Comparison of ENCODE assay signal across 16 cellular contexts in genomic region chr15:79674124-79674465, GRCh38.
A peak's percentile ranks its signal among the peaks of the same experiment; 100 is the strongest.
DNase-seq lines count a peak whose midpoint lies in the region; ATAC-seq, FAIRE-seq and TF ChIP-seq lines count a peak whose summit lies in the region.
"Had no signal": no experiment of that assay in that cellular context is flagged by ENCODE, and none has a peak within 500 bp of the region (broad histone marks: within the 10 kb centered on the region; RNA-seq: fewer than 3 reads in every experiment).

No MANE protein-coding gene starts in this region.

- H3K4me2 ChIP-seq in A549 (no peak overlapping the region; the same call in 2 of the 3 replicates), GM23338 (peak overlapping the region; percentile 50)

- POLR2A ChIA-PET in A549 (lab: Yijun Ruan, JAX) = no interaction called here

- H3K4me3 Mint-ChIP-seq in GM23338 = no peak overlapping the region
- H3K4me3 Mint-ChIP-seq: CD14-positive monocyte had no signal

- TF ChIP-seq RAD21 in A549 (conservative IDR thresholded peaks at IDR 0.05 in 1 of 2, IDR thresholded peaks at IDR 0.05 in 1 of 2) = no peak

- H3K9me3 ChIP-seq in A549 = no peaks in the 10 kb centered on the region; the same call in 2 of the 3 replicates
- no peaks in the 10 kb centered on the region for H3K9me3 ChIP-seq in RWPE2 (ENCODE audit: severe bottlenecking)
- no peaks in the 10 kb centered on the region for H3K9me3 ChIP-seq in psoas muscle
- no peaks in the 10 kb centered on the region for H3K9me3 ChIP-seq in colonic mucosa

- H3K9me3 Mint-ChIP-seq in GM23338 = peaks cover 3% of the 10 kb centered on the region; the same call in 1 of the 3 replicates

- no peak overlapping the region for H2AFZ ChIP-seq in GM23338

- TF ChIP-seq CTCF in A549 (IDR thresholded peaks at IDR 0.05) (no peak), GM23338 (conservative IDR thresholded peaks at IDR 0.05; ENCODE audit: low read depth in 2 of 2) (no peak), RWPE2 (IDR thresholded peaks at IDR 0.05; ENCODE audit: poor library complexity, severe bottlenecking) (no peak), foreskin keratinocyte (conservative IDR thresholded peaks at IDR 0.05) (peak; percentile 17), psoas muscle (IDR thresholded peaks at IDR 0.05) (no peak), colonic mucosa (IDR thresholded peaks at IDR 0.05) (no peak)

- 53% methylated on average over 2 of the region's 2 CpGs for WGBS in A549 (ENCODE audit: missing lambda C conversion rate)
- WGBS in psoas muscle, 3 donors = 40 to 55% (median 46%) methylated on average over 2 of the region's 2 CpGs

- no peak overlapping the region for H3K9ac ChIP-seq in colonic mucosa (ENCODE audit: low read depth in 2 of 2, low read length in 2 of 2)

- no peak for TF ChIP-seq POLR2A in A549 (IDR thresholded peaks at IDR 0.05; ENCODE audit: low read length)

- H3K9me2 ChIP-seq in GM23338 (ENCODE audit: insufficient read depth) = no peaks in the 10 kb centered on the region; the same call in 1 of the 2 replicates

- peak in 1 of 2 experiments; percentile 26; a peak in 1 of 6 replicates for ATAC-seq in A549
- ATAC-seq in GM23338 = no peak
- no peak; the same call in 2 of the 3 replicates for ATAC-seq in RWPE2 (ENCODE audit: low read depth)
- ATAC-seq in foreskin keratinocyte = peak; percentile 69
- ATAC-seq in psoas muscle = no peak
- ATAC-seq in GM21619 (IDR thresholded peaks at IDR 0.05; ENCODE audit: unreplicated experiment) = no peak

- H3K27me3 Mint-ChIP-seq in GM23338 (ENCODE audit: insufficient read depth, low read depth, poor library complexity) = peaks cover 4% of the 10 kb centered on the region

- no peaks in the 10 kb centered on the region for H3K27me3 ChIP-seq in GM23338 (ENCODE audit: insufficient read depth)
- H3K27me3 ChIP-seq in RWPE2 (ENCODE audit: insufficient read depth, poor library complexity, severe bottlenecking) = no peaks in the 10 kb centered on the region
- no peaks in the 10 kb centered on the region for H3K27me3 ChIP-seq in foreskin keratinocyte
- peaks cover 0 to 4% (median 4%) of the 10 kb centered on the region in 3 donors for H3K27me3 ChIP-seq in psoas muscle (ENCODE audit: insufficient read depth in 3 of 3, low read length in 2 of 3)
- no peaks in the 10 kb centered on the region for H3K27me3 ChIP-seq in colonic mucosa

- no peaks in the 10 kb centered on the region for H3K36me3 Mint-ChIP-seq in GM23338 (ENCODE audit: low read depth)
- H3K36me3 Mint-ChIP-seq: CD14-positive monocyte had no signal

- H3K36me3 ChIP-seq in GM23338 (ENCODE audit: insufficient read depth) (no peaks in the 10 kb centered on the region), RWPE2 (ENCODE audit: low read depth) (no peaks in the 10 kb centered on the region), psoas muscle (ENCODE audit: insufficient read depth in 1 of 2, low read depth in 1 of 2) (no peaks in the 10 kb centered on the region), colonic mucosa (no peaks in the 10 kb centered on the region)

- peak overlapping the region; percentile 52 to 76; a peak in 5 of 6 replicates for H3K27ac ChIP-seq in A549
- no peak overlapping the region for H3K27ac ChIP-seq in GM23338 (ENCODE audit: low read depth)
- H3K27ac ChIP-seq in RWPE2 (ENCODE audit: poor library complexity, severe bottlenecking) = peak overlapping the region; percentile 36
- no peak overlapping the region for H3K27ac ChIP-seq in foreskin keratinocyte
- H3K27ac ChIP-seq in psoas muscle = no peak overlapping the region
- H3K27ac ChIP-seq in colonic mucosa = no peak overlapping the region
- H3K27ac ChIP-seq: SK-N-MC had no signal

- H3K4me3 ChIP-seq in A549 (no peak overlapping the region), GM23338 (no peak overlapping the region), RWPE2 (ENCODE audit: severe bottlenecking) (no peak overlapping the region), psoas muscle (no peak overlapping the region), colonic mucosa (no peak overlapping the region)
- H3K4me3 ChIP-seq: SK-N-MC had no signal

- H3K27ac Mint-ChIP-seq in GM23338 = no peak overlapping the region

- H3F3A ChIP-seq in GM23338 (replicated peaks; ENCODE audit: low read depth) = no peaks in the 10 kb centered on the region

- peaks cover 17% of the 10 kb centered on the region for H3K4me1 ChIP-seq in A549
- H3K4me1 ChIP-seq in GM23338 (ENCODE audit: insufficient read depth) = peaks cover 28% of the 10 kb centered on the region
- H3K4me1 ChIP-seq in RWPE2 (ENCODE audit: insufficient read depth, poor library complexity, severe bottlenecking) = peaks cover 14% of the 10 kb centered on the region
- peaks cover 17% of the 10 kb centered on the region for H3K4me1 ChIP-seq in foreskin keratinocyte
- H3K4me1 ChIP-seq in psoas muscle = no peaks in the 10 kb centered on the region
- no peaks in the 10 kb centered on the region for H3K4me1 ChIP-seq in colonic mucosa

- no peaks in the 10 kb centered on the region for H3K79me2 ChIP-seq in GM23338 (replicated peaks; ENCODE audit: insufficient read depth)

- no peak for DNase-seq in A549 (ENCODE audit: low read depth in 1 of 2, low spot score in 1 of 2)
- DNase-seq in GM23338 (ENCODE audit: low spot score) = no peak
- DNase-seq in RWPE2 (ENCODE audit: low spot score) = no peak
- DNase-seq in foreskin keratinocyte = peak; percentile 52 to 66
- DNase-seq in psoas muscle = no peak
- no peak for DNase-seq in colonic mucosa
- DNase-seq in cerebellum (ENCODE audit: low spot score) = no peak
- DNase-seq: DMS53; KG1; NCI-H1092; NCI-H1694; NCI-H69; NK-92 treated with Interleukin-12 subunit alpha and Interleukin-12 subunit beta, amount 100 ng/mL, for 24 hours had no signal

- FAIRE-seq in A549 (lab: Jason Lieb, UNC) = peak; percentile 28

- intact Hi-C loops in psoas muscle (cut with DNase I) = no loop called here
- intact Hi-C loops in colonic mucosa (cut with DNase I) = no loop called here

- H4K20me1 ChIP-seq in GM23338 (replicated peaks; ENCODE audit: insufficient read depth) = no peaks in the 10 kb centered on the region

- CTCF ChIA-PET in A549 (lab: Yijun Ruan, JAX) = interaction anchor here (1.9 to 2.0 kb wide), 2 partner anchors 33 to 293 kb away, joined by 4 read pairs; no protein-coding TSS in a partner anchor

- TF ChIP-seq EP300 in A549 (IDR thresholded peaks at IDR 0.05) = no peak

- H3K4me1 Mint-ChIP-seq in GM23338 = peaks cover 35% of the 10 kb centered on the region
- H3K4me1 Mint-ChIP-seq: CD14-positive monocyte had no signal

TF ChIP-seq in A549, 52 proteins besides CTCF, POLR2A, EP300 and RAD21:
- TF ChIP-seq JUN (IDR thresholded peaks at IDR 0.05) = no peak

TF ChIP-seq in GM23338, 12 proteins besides CTCF, POLR2A, EP300 and RAD21 (continues in another document):
- TF ChIP-seq ZNF331 (CRISPR knock-in tag; IDR thresholded peaks at IDR 0.05; ENCODE audit: low read depth) = no peak
- no peak for TF ChIP-seq EZH2phosphoT487 (IDR thresholded peaks at IDR 0.05; ENCODE audit: unreplicated experiment)
- no peak for TF ChIP-seq ZNF114 (CRISPR knock-in tag; IDR thresholded peaks at IDR 0.05)
- TF ChIP-seq STAT1 (IDR thresholded peaks at IDR 0.05; ENCODE audit: unreplicated experiment) = no peak
- TF ChIP-seq EZH2 (IDR thresholded peaks at IDR 0.05; ENCODE audit: low read depth, unreplicated experiment) = no peak
- TF ChIP-seq NANOG (IDR thresholded peaks at IDR 0.05; ENCODE audit: borderline replicate concordance) = no peak
- TF ChIP-seq CREB1 (CRISPR knock-in tag; IDR thresholded peaks at IDR 0.05; ENCODE audit: low read depth) = no peak
- TF ChIP-seq JUNB (IDR thresholded peaks at IDR 0.05; ENCODE audit: unreplicated experiment) = no peak

Comparison
In these comparisons a context has a peak if more than half of its experiments do, and no peak if none do; other contexts are left out.
1. DNase-seq: peak in foreskin keratinocyte (2 of 2); none in A549 (0 of 2), GM23338 (single experiment), RWPE2 (single experiment), psoas muscle (0 of 2), colonic mucosa (single experiment) and cerebellum (single experiment).
2. H3K27ac ChIP-seq: peak in A549 (2 of 2) and RWPE2 (single experiment); none in GM23338 (single experiment), foreskin keratinocyte (single experiment), psoas muscle (single experiment) and colonic mucosa (single experiment).